ENCODE assay signal across 1 cellular context in genomic region chr19:55333870-55334269, GRCh38.
TF ChIP-seq lines count a peak whose summit lies in the region.

No MANE protein-coding gene starts in this region.

TF ChIP-seq in HepG2, 621 proteins besides CTCF, POLR2A, EP300 and RAD21 (continues in another document):
- TF ChIP-seq SNAPC2 (CRISPR knock-in tag; IDR thresholded peaks at IDR 0.05) (no peak), GLI4 (CRISPR knock-in tag; IDR thresholded peaks at IDR 0.05; ENCODE audit: borderline replicate concordance) (no peak), CREB1 (IDR thresholded peaks at IDR 0.05) (no peak), CREB1 (CRISPR knock-in tag; IDR thresholded peaks at IDR 0.05) (peak; percentile 77), ZNF383 (CRISPR knock-in tag; IDR thresholded peaks at IDR 0.05; ENCODE audit: borderline replicate concordance) (no peak), ZNF33B (CRISPR knock-in tag; IDR thresholded peaks at IDR 0.05) (no peak), SMAD1 (CRISPR knock-in tag; IDR thresholded peaks at IDR 0.05; ENCODE audit: borderline replicate concordance, low read depth) (no peak), PAXIP1 (CRISPR knock-in tag; conservative IDR thresholded peaks at IDR 0.05) (peak; percentile 84), DR1 (CRISPR knock-in tag; IDR thresholded peaks at IDR 0.05) (no peak), ZNF367 (CRISPR knock-in tag; IDR thresholded peaks at IDR 0.05; ENCODE audit: borderline replicate concordance) (no peak), ZNF430 (CRISPR knock-in tag; IDR thresholded peaks at IDR 0.05) (0 out of 2 replicates have a peak, but pooled peaks have one; percentile 62), MED1 (CRISPR knock-in tag; IDR thresholded peaks at IDR 0.05) (peak; percentile 70; the same call in 1 of the 2 replicates), SKIL (CRISPR knock-in tag; IDR thresholded peaks at IDR 0.05; ENCODE audit: borderline replicate concordance) (no peak), SP1 (IDR thresholded peaks at IDR 0.05) (no peak), SP1 (CRISPR knock-in tag; IDR thresholded peaks at IDR 0.05) (no peak), CAMTA2 (CRISPR knock-in tag; IDR thresholded peaks at IDR 0.05; ENCODE audit: borderline replicate concordance) (no peak), MLLT10 (CRISPR knock-in tag; IDR thresholded peaks at IDR 0.05) (no peak), NAIF1 (CRISPR knock-in tag; IDR thresholded peaks at IDR 0.05; ENCODE audit: borderline replicate concordance) (no peak), ZFY (CRISPR knock-in tag; IDR thresholded peaks at IDR 0.05) (peak; percentile 42), ZNF629 (CRISPR knock-in tag; conservative IDR thresholded peaks at IDR 0.05) (peak; percentile 98), BORCS8-MEF2B (CRISPR knock-in tag; IDR thresholded peaks at IDR 0.05) (peak; percentile 71; the same call in 1 of the 2 replicates), ZNF660 (CRISPR knock-in tag; IDR thresholded peaks at IDR 0.05; ENCODE audit: borderline replicate concordance, low read depth) (no peak), SUZ12 (IDR thresholded peaks at IDR 0.05; ENCODE audit: low read depth, low read length) (no peak), ZNF570 (CRISPR knock-in tag; IDR thresholded peaks at IDR 0.05; ENCODE audit: borderline replicate concordance) (no peak), NCOR1 (IDR thresholded peaks at IDR 0.05; ENCODE audit: borderline replicate concordance, low read length) (peak; percentile 81; the same call in 1 of the 2 replicates), KDM5B (CRISPR knock-in tag; IDR thresholded peaks at IDR 0.05; ENCODE audit: borderline replicate concordance) (no peak), HOXA3 (CRISPR knock-in tag; IDR thresholded peaks at IDR 0.05) (0 out of 2 replicates have a peak, but pooled peaks have one; percentile 42), JUN (CRISPR knock-in tag; IDR thresholded peaks at IDR 0.05) (no peak; the same call in 1 of the 2 replicates), ZNF670 (CRISPR knock-in tag; IDR thresholded peaks at IDR 0.05; ENCODE audit: borderline replicate concordance) (peak; percentile 46; the same call in 1 of the 2 replicates), ZNF160 (CRISPR knock-in tag; IDR thresholded peaks at IDR 0.05) (no peak), ZNF350 (CRISPR knock-in tag; IDR thresholded peaks at IDR 0.05; ENCODE audit: borderline replicate concordance, low read depth) (peak; percentile 89), ZFYVE20 (CRISPR knock-in tag; IDR thresholded peaks at IDR 0.05; ENCODE audit: borderline replicate concordance, low read depth) (no peak), CEBPB (IDR thresholded peaks at IDR 0.05; ENCODE audit: borderline replicate concordance, low read depth, low read length) (peak; percentile 88), AHR (CRISPR knock-in tag; IDR thresholded peaks at IDR 0.05) (no peak), SIN3B (IDR thresholded peaks at IDR 0.05; ENCODE audit: low read length) (no peak), ZSCAN21 (CRISPR knock-in tag; IDR thresholded peaks at IDR 0.05; ENCODE audit: borderline replicate concordance) (no peak; the same call in 1 of the 2 replicates), XBP1 (CRISPR knock-in tag; IDR thresholded peaks at IDR 0.05) (no peak), RXRA (CRISPR knock-in tag; IDR thresholded peaks at IDR 0.05) (no peak), ZNF274 (CRISPR knock-in tag; IDR thresholded peaks at IDR 0.05) (no peak), TOE1 (CRISPR knock-in tag; IDR thresholded peaks at IDR 0.05) (no peak), ZNF10 (CRISPR knock-in tag; IDR thresholded peaks at IDR 0.05; ENCODE audit: borderline replicate concordance, low read depth) (no peak), BCL6 (CRISPR knock-in tag; IDR thresholded peaks at IDR 0.05) (no peak; the same call in 1 of the 2 replicates), ZNF17 (CRISPR knock-in tag; IDR thresholded peaks at IDR 0.05) (no peak), HNF1B (CRISPR knock-in tag; IDR thresholded peaks at IDR 0.05) (peak; percentile 72; the same call in 1 of the 2 replicates), SP5 (CRISPR knock-in tag; IDR thresholded peaks at IDR 0.05; ENCODE audit: borderline replicate concordance, low read depth) (0 out of 2 replicates have a peak, but pooled peaks have one; percentile 31), FOXA3 (CRISPR knock-in tag; IDR thresholded peaks at IDR 0.05) (peak; percentile 63), ADNP (CRISPR knock-in tag; IDR thresholded peaks at IDR 0.05) (peak; percentile 69; the same call in 1 of the 2 replicates), ZNF547 (CRISPR knock-in tag; IDR thresholded peaks at IDR 0.05) (peak; percentile 38; the same call in 1 of the 2 replicates), ESRRA (CRISPR knock-in tag; IDR thresholded peaks at IDR 0.05; ENCODE audit: low read depth) (no peak), PHF20 (CRISPR knock-in tag; IDR thresholded peaks at IDR 0.05) (no peak), YY1 (IDR thresholded peaks at IDR 0.05; ENCODE audit: insufficient read depth, insufficient replicate concordance, low read depth, low read length) (no peak), TCF7L2 (IDR thresholded peaks at IDR 0.05; ENCODE audit: low read depth, low read length) (no peak), ZNF672 (CRISPR knock-in tag; IDR thresholded peaks at IDR 0.05) (no peak), ZNF841 (CRISPR knock-in tag; IDR thresholded peaks at IDR 0.05; ENCODE audit: borderline replicate concordance) (no peak), ASH2L (IDR thresholded peaks at IDR 0.05; ENCODE audit: insufficient read length, low read depth, low read length) (peak; percentile 41)
- TF ChIP-seq, protein P1, sequence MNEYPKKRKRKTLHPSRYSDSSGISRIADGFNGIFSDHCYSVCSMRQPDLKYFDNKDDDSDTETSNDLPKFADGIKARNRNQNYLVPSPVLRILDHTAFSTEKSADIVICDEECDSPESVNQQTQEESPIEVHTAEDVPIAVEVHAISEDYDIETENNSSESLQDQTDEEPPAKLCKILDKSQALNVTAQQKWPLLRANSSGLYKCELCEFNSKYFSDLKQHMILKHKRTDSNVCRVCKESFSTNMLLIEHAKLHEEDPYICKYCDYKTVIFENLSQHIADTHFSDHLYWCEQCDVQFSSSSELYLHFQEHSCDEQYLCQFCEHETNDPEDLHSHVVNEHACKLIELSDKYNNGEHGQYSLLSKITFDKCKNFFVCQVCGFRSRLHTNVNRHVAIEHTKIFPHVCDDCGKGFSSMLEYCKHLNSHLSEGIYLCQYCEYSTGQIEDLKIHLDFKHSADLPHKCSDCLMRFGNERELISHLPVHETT (CRISPR knock-in tag; conservative IDR thresholded peaks at IDR 0.05) = no peak
- TF ChIP-seq, protein P2, sequence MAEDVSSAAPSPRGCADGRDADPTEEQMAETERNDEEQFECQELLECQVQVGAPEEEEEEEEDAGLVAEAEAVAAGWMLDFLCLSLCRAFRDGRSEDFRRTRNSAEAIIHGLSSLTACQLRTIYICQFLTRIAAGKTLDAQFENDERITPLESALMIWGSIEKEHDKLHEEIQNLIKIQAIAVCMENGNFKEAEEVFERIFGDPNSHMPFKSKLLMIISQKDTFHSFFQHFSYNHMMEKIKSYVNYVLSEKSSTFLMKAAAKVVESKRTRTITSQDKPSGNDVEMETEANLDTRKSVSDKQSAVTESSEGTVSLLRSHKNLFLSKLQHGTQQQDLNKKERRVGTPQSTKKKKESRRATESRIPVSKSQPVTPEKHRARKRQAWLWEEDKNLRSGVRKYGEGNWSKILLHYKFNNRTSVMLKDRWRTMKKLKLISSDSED (CRISPR knock-in tag; IDR thresholded peaks at IDR 0.05) = no peak
- TF ChIP-seq, protein P3, sequence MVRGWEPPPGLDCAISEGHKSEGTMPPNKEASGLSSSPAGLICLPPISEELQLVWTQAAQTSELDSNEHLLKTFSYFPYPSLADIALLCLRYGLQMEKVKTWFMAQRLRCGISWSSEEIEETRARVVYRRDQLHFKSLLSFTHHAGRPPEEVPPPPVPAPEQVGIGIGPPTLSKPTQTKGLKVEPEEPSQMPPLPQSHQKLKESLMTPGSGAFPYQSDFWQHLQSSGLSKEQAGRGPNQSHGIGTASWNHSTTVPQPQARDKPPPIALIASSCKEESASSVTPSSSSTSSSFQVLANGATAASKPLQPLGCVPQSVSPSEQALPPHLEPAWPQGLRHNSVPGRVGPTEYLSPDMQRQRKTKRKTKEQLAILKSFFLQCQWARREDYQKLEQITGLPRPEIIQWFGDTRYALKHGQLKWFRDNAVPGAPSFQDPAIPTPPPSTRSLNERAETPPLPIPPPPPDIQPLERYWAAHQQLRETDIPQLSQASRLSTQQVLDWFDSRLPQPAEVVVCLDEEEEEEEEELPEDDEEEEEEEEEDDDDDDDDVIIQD (CRISPR knock-in tag; IDR thresholded peaks at IDR 0.05; ENCODE audit: low read depth) = peak; percentile 22; the same call in 1 of the 2 replicates
- TF ChIP-seq, protein P4, sequence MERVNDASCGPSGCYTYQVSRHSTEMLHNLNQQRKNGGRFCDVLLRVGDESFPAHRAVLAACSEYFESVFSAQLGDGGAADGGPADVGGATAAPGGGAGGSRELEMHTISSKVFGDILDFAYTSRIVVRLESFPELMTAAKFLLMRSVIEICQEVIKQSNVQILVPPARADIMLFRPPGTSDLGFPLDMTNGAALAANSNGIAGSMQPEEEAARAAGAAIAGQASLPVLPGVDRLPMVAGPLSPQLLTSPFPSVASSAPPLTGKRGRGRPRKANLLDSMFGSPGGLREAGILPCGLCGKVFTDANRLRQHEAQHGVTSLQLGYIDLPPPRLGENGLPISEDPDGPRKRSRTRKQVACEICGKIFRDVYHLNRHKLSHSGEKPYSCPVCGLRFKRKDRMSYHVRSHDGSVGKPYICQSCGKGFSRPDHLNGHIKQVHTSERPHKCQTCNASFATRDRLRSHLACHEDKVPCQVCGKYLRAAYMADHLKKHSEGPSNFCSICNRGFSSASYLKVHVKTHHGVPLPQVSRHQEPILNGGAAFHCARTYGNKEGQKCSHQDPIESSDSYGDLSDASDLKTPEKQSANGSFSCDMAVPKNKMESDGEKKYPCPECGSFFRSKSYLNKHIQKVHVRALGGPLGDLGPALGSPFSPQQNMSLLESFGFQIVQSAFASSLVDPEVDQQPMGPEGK (CRISPR knock-in tag; IDR thresholded peaks at IDR 0.05) = peak; percentile 79
- TF ChIP-seq, protein P5, sequence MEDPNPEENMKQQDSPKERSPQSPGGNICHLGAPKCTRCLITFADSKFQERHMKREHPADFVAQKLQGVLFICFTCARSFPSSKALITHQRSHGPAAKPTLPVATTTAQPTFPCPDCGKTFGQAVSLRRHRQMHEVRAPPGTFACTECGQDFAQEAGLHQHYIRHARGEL (CRISPR knock-in tag; IDR thresholded peaks at IDR 0.05) = no peak
- TF ChIP-seq, protein P6, sequence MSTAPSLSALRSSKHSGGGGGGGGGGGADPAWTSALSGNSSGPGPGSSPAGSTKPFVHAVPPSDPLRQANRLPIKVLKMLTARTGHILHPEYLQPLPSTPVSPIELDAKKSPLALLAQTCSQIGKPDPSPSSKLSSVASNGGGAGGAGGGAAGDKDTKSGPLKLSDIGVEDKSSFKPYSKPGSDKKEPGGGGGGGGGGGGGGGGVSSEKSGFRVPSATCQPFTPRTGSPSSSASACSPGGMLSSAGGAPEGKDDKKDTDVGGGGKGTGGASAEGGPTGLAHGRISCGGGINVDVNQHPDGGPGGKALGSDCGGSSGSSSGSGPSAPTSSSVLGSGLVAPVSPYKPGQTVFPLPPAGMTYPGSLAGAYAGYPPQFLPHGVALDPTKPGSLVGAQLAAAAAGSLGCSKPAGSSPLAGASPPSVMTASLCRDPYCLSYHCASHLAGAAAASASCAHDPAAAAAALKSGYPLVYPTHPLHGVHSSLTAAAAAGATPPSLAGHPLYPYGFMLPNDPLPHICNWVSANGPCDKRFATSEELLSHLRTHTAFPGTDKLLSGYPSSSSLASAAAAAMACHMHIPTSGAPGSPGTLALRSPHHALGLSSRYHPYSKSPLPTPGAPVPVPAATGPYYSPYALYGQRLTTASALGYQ (CRISPR knock-in tag; IDR thresholded peaks at IDR 0.05) = no peak
